8 cellular contexts compared by ENCODE assay signal in genomic region chr10:97445357-97445721, GRCh38. TPM values are rescaled to one million over a fixed set of nuclear protein-coding genes. Genes with fewer than 3 reads are reported as not detected.
DNase-seq lines count a peak whose midpoint lies in the region; ATAC-seq and TF ChIP-seq lines count a peak whose summit lies in the region.

No MANE protein-coding gene starts in this region.

- DNase-seq in Right ventricle myocardium superior (no peak), Right ventricle myocardium inferior (ENCODE audit: missing footprints) (no peak), brain microvascular endothelial cell (no peak), medulla oblongata (ENCODE audit: extremely low spot score) (peak; percentile 15), vagina (ENCODE audit: extremely low spot score in 2 of 2) (no peak), T1000 (lab: John Stamatoyannopoulos, UW) (no peak), NOMO-1 treated with dmso at 0.1 percent for 144 hours (lab: John Stamatoyannopoulos, UW; ENCODE audit: unreplicated experiment) (no peak)
- no peak for DNase-seq in stimulated activated CD4-positive, alpha-beta T cell treated with anti-CD3 and anti-CD28 coated beads, Interleukin-1b, Interleukin-23, amount 100 ng/mL, for 48 hours

- intact Hi-C loops in Right ventricle myocardium superior (cut with DNase I) = no loop called here
- intact Hi-C loops in Right ventricle myocardium inferior (cut with DNase I) = no loop called here
- intact Hi-C loops in vagina (cut with DNase I) = no loop called here

- H3K27me3 ChIP-seq in brain microvascular endothelial cell (replicated peaks) (no peaks in the 10 kb centered on the region), vagina (no peaks in the 10 kb centered on the region)

- TF ChIP-seq CTCF in brain microvascular endothelial cell (IDR thresholded peaks at IDR 0.05; ENCODE audit: low read depth, low read length, missing control alignments) = no peak
- TF ChIP-seq CTCF in vagina (IDR thresholded peaks at IDR 0.05) = no peak

- H3K27ac ChIP-seq in brain microvascular endothelial cell (no peak overlapping the region), vagina (peak overlapping the region; percentile 66)

- H3K4me3 ChIP-seq in brain microvascular endothelial cell (ENCODE audit: low read depth, low read length) (peak overlapping the region; percentile 98), vagina (peak overlapping the region; percentile 64 to 82)

- TF ChIP-seq POLR2A in vagina (IDR thresholded peaks at IDR 0.05) = no peak

- peak; percentile 1 for ATAC-seq in Right ventricle myocardium superior (ENCODE audit: poor library complexity)
- ATAC-seq in Right ventricle myocardium inferior = no peak

- in situ Hi-C loops in brain microvascular endothelial cell (cut with HindIII; ENCODE audit: low pct_ligation_motif_present, low sequenced_read_pairs) = no loop called here

- H3K9me3 ChIP-seq in vagina = no peaks in the 10 kb centered on the region

- H3K4me1 ChIP-seq in vagina = peaks cover 42% of the 10 kb centered on the region

- H3K36me3 ChIP-seq in brain microvascular endothelial cell (replicated peaks) (peaks cover 15% of the 10 kb centered on the region), vagina (peaks cover 0 to 17% of the 10 kb centered on the region in 2 donors)

RNA-seq across cellular contexts. Expression of gene EXOSC1, which starts 0.5 kb away (rescaled TPM):
- total RNA-seq in Right ventricle myocardium superior = 14.5 TPM
- 18.2 TPM for total RNA-seq in Right ventricle myocardium inferior
- total RNA-seq in vagina = 37.6 TPM

RNA-seq across cellular contexts. Expression of gene ZDHHC16, which starts 0.6 kb away (rescaled TPM):
- total RNA-seq in Right ventricle myocardium superior (18.5 TPM), Right ventricle myocardium inferior (19.1 TPM), vagina (27.3 TPM)

RNA-seq across cellular contexts. Expression of gene PGAM1, which starts 19.3 kb away (rescaled TPM):
- total RNA-seq in Right ventricle myocardium superior (187 TPM), Right ventricle myocardium inferior (220 TPM), vagina (224 TPM)

RNA-seq across cellular contexts. Expression of gene RRP12, which starts 44.2 kb away (rescaled TPM):
- total RNA-seq in Right ventricle myocardium superior (10.9 TPM), Right ventricle myocardium inferior (13.8 TPM), vagina (32.7 TPM)

RNA-seq across cellular contexts. Expression of gene MMS19, which starts 52.9 kb away (rescaled TPM):
- 34.0 TPM for total RNA-seq in Right ventricle myocardium superior
- total RNA-seq in Right ventricle myocardium inferior = 37.7 TPM
- 92.6 TPM for total RNA-seq in vagina
